22 cellular contexts compared by ENCODE assay signal in the genomic region with DNA sequence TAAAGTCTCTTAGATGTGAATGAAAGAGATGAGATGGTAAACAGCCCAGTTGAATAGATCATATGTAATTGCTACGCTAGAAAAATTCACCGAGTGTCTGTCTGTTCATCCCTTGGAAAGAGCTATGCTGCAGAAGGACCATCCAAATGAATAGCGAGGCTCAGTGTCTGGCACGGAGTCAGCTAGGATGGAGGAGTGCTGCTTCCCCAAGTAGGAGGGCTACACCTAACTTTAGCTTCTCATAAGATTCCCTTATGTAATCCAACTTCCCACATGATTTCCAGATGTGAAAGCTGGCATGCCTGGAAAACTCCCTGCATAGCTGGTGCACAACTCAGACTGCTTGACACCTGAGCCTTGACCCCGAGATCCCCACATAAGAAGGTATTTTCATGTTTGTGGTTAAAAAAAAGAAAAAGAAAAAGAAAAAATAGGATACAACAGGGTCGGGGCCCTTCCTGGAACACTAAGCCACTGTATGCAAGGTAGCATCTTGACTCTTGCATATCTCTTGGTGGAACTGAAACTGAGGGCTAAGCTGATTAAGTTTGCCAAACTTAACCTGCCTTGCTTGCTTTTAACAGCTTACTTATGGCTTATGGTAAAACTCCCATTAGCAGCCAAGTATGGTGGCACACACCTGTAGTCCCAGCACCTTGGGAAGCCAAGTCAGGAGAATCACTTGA.
A peak's percentile ranks its signal among the peaks of the same experiment; 100 is the strongest.
DNase-seq lines count a peak whose midpoint lies in the region; ATAC-seq and TF ChIP-seq lines count a peak whose summit lies in the region.
"Had no signal": no experiment of that assay in that cellular context is flagged by ENCODE, and none has a peak within 500 bp of the region (broad histone marks: within the 10 kb centered on the region; RNA-seq: fewer than 3 reads in every experiment).

No MANE protein-coding gene starts in this region.

- peaks cover 6% of the 10 kb centered on the region for H3K4me1 Mint-ChIP-seq in activated CD8-positive, alpha-beta T cell treated with anti-CD3 and anti-CD28 coated beads, Interleukin-2, amount 10 ng/mL, durations not matched to agents 7 days and 5 days (ENCODE audit: low read depth)

- TF ChIP-seq POLR2A in ovary (IDR thresholded peaks at IDR 0.05): no peak

- intact Hi-C loops in ovary (cut with DNase I): no loop called here

- H3K4me1 ChIP-seq in RWPE2 (ENCODE audit: insufficient read depth, poor library complexity, severe bottlenecking): no peaks in the 10 kb centered on the region
- no peaks in the 10 kb centered on the region for H3K4me1 ChIP-seq in ovary (ENCODE audit: insufficient read depth)

- H3K27me3 ChIP-seq in RWPE2 (ENCODE audit: insufficient read depth, poor library complexity, severe bottlenecking) (peaks cover 20% of the 10 kb centered on the region), ovary (no peaks in the 10 kb centered on the region)
- H3K27me3 ChIP-seq: esophagus muscularis mucosa had no signal

- H3K27ac Mint-ChIP-seq in activated CD8-positive, alpha-beta T cell treated with anti-CD3 and anti-CD28 coated beads, Interleukin-2, amount 10 ng/mL, durations not matched to agents 7 days and 5 days: no peak overlapping the region

- no peak overlapping the region for H3K4me3 ChIP-seq in RWPE2 (ENCODE audit: severe bottlenecking)
- H3K4me3 ChIP-seq in ovary: no peak overlapping the region
- H3K4me3 ChIP-seq: esophagus muscularis mucosa, mucosa of descending colon had no signal

- H3K36me3 Mint-ChIP-seq in activated CD8-positive, alpha-beta T cell treated with anti-CD3 and anti-CD28 coated beads, Interleukin-2, amount 10 ng/mL, durations not matched to agents 7 days and 5 days (ENCODE audit: low read depth): no peaks in the 10 kb centered on the region

- no peak overlapping the region for H3K27ac ChIP-seq in RWPE2 (ENCODE audit: poor library complexity, severe bottlenecking)
- H3K27ac ChIP-seq in ovary: no peak overlapping the region
- H3K27ac ChIP-seq: esophagus muscularis mucosa, KMS-11 had no signal

- H3K9me3 ChIP-seq in RWPE2 (ENCODE audit: severe bottlenecking) (no peaks in the 10 kb centered on the region), ovary (no peaks in the 10 kb centered on the region)
- H3K9me3 ChIP-seq: esophagus muscularis mucosa, mucosa of descending colon had no signal

- no peak overlapping the region for H3K4me3 Mint-ChIP-seq in activated CD8-positive, alpha-beta T cell treated with anti-CD3 and anti-CD28 coated beads, Interleukin-2, amount 10 ng/mL, durations not matched to agents 7 days and 5 days

- TF ChIP-seq CTCF in RWPE2 (IDR thresholded peaks at IDR 0.05; ENCODE audit: poor library complexity, severe bottlenecking) (no peak), ovary (IDR thresholded peaks at IDR 0.05) (no peak)

- POLR2A ChIA-PET in activated CD8-positive, alpha-beta T cell treated with anti-CD3 and anti-CD28 coated beads, Interleukin-2, amount 10 ng/mL, durations not matched to agents 7 days and 5 days (lab: Charles Lee): no interaction called here

- no peak for DNase-seq in RWPE2 (ENCODE audit: low spot score)
- peak in 3 of 5 donors; percentile 8 to 31 (median 12) for DNase-seq in ovary
- DNase-seq in activated CD4-positive, alpha-beta T cell treated with anti-CD3 and anti-CD28 coated beads, Interleukin-2, amount 50 U/mL, for 48 hours: no peak
- DNase-seq in effector CD8-positive, alpha-beta T cell (lab: John Stamatoyannopoulos, UW): no peak
- no peak for DNase-seq in activated CD8-positive, alpha-beta T cell treated with anti-CD3 and anti-CD28 coated beads, Interleukin-2, amount 10 ng/mL, durations not matched to agents 7 days and 5 days
- DNase-seq: activated CD4-positive, alpha-beta T cell treated with anti-CD3 and anti-CD28 coated beads, Interleukin-2, amount 50 U/mL, for 4 hours; activated naive CD4-positive, alpha-beta T cell; activated T-cell treated with anti-CD3 and anti-CD28 coated beads, Interleukin-2, amount 50 U/mL, for 1 hour; effector CD4-positive, alpha-beta T cell; H7; left ventricle myocardium superior; mucosa of descending colon; NCI-H1048; NCI-H2081; NCI-H524 treated with DMSO at 0.1 percent for 48 hours; retina; SHP77 treated with DMSO at 0.1 percent for 48 hours; T-helper 1 cell had no signal

- WGBS in ovary, 3 donors: 30 to 54% (median 32%) methylated on average over 6 of the region's 6 CpGs

- no peak for TF ChIP-seq EP300 in ovary (IDR thresholded peaks at IDR 0.05)

- H3K36me3 ChIP-seq in RWPE2 (ENCODE audit: low read depth): no peaks in the 10 kb centered on the region
- no peaks in the 10 kb centered on the region for H3K36me3 ChIP-seq in ovary
- H3K36me3 ChIP-seq: esophagus muscularis mucosa had no signal

- H3K9me3 Mint-ChIP-seq in activated CD8-positive, alpha-beta T cell treated with anti-CD3 and anti-CD28 coated beads, Interleukin-2, amount 10 ng/mL, durations not matched to agents 7 days and 5 days (ENCODE audit: insufficient read depth): peaks cover 4% of the 10 kb centered on the region

- H3K27me3 Mint-ChIP-seq in activated CD8-positive, alpha-beta T cell treated with anti-CD3 and anti-CD28 coated beads, Interleukin-2, amount 10 ng/mL, durations not matched to agents 7 days and 5 days (ENCODE audit: low read depth): peaks cover 25% of the 10 kb centered on the region

- CTCF ChIA-PET in activated CD8-positive, alpha-beta T cell treated with anti-CD3 and anti-CD28 coated beads, Interleukin-2, amount 10 ng/mL, durations not matched to agents 7 days and 5 days (lab: Charles Lee): no interaction called here

- ATAC-seq in GM18867 (IDR thresholded peaks at IDR 0.05; ENCODE audit: unreplicated experiment): peak; percentile 57
- ATAC-seq in HG02759 (IDR thresholded peaks at IDR 0.05; ENCODE audit: unreplicated experiment): peak; percentile 44
- ATAC-seq in RWPE2 (ENCODE audit: low read depth): peak; percentile 51
- ATAC-seq in activated CD8-positive, alpha-beta T cell treated with anti-CD3 and anti-CD28 coated beads, Interleukin-2, amount 10 ng/mL, durations not matched to agents 7 days and 5 days: no peak
- ATAC-seq: left ventricle myocardium superior, mucosa of descending colon had no signal

Comparison
In these comparisons a context has a peak if more than half of its experiments do, and no peak if none do; other contexts are left out.
1. DNase-seq: peak in ovary (3 of 5); none in RWPE2 (single experiment), activated CD4-positive, alpha-beta T cell treated with anti-CD3 and anti-CD28 coated beads, Interleukin-2, amount 50 U/mL, for 48 hours (0 of 2), effector CD8-positive, alpha-beta T cell (single experiment) and activated CD8-positive, alpha-beta T cell treated with anti-CD3 and anti-CD28 coated beads, Interleukin-2, amount 10 ng/mL, durations not matched to agents 7 days and 5 days (single experiment).